ENCODE assay signal across 15 cellular contexts in the genomic region with DNA sequence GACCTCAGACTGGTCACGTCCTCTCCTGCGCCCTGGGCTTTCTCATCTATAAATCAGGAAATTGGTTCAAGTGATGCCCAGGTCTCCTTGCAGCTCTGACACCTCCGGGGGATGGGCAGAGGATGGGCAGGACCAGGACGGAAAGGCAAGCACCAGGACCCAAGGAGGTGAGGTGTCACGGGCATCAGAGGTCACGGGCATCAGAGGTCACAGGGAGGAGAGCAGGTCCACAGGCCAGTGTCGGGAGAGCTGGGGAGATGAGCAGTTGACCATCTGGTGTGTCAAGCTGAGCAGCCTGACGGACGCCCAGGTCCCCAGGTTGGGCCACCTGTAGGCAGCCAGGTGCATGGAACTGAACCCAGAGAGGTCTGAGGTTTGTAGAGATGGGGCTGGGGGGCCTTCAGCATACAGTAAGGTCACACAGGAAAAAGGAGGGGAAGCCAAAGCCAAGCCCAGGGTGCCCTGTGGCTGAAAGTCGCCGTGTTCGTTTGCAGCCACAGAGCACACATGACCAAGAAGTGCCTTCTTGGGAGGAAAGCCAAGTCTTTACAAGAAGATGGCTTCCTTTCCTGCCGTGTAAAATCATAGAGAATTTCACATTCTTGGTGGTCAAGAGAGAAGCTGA.
DNase-seq lines count a peak whose midpoint lies in the region; ATAC-seq and TF ChIP-seq lines count a peak whose summit lies in the region.
"Had no signal": no experiment of that assay in that cellular context is flagged by ENCODE, and none has a peak within 500 bp of the region (broad histone marks: within the 10 kb centered on the region; RNA-seq: fewer than 3 reads in every experiment).

No MANE protein-coding gene starts in this region.

- no peak overlapping the region for H3T11ph ChIP-seq in H9 (ENCODE audit: low read length)

- no peak overlapping the region for H4K5ac ChIP-seq in H9 (ENCODE audit: insufficient read length, low read depth, low read length)

- H3K36me3 Mint-ChIP-seq in T-helper 17 cell (ENCODE audit: low read depth) (peaks cover 2% of the 10 kb centered on the region), H9 (ENCODE audit: insufficient read depth in 1 of 3, low read depth in 3 of 3) (peaks cover 0 to 4% (median 0%) of the 10 kb centered on the region in 3 experiments; a peak in 4 of 7 replicates)

- H2BK15ac ChIP-seq in neuronal stem cell (ENCODE audit: low read length) (no peak overlapping the region), H9 (ENCODE audit: low read depth, low read length) (no peak overlapping the region)

- H3K79me2 ChIP-seq in H9 (ENCODE audit: insufficient read depth, low read length) = no peaks in the 10 kb centered on the region

- no peak overlapping the region for H2AFZ ChIP-seq in neuronal stem cell (ENCODE audit: low read length)
- H2AFZ ChIP-seq in H9 (ENCODE audit: low read length) = no peak overlapping the region

- no peak overlapping the region for H3K27ac ChIP-seq in BLaER1
- no peak overlapping the region for H3K27ac ChIP-seq in BLaER1 treated with 17β-estradiol and CSF1 and Interleukin-3, amounts not matched to agents 10 nM and 100 nM
- no peak overlapping the region for H3K27ac ChIP-seq in neuronal stem cell (replicated peaks; ENCODE audit: low read length)
- no peak overlapping the region for H3K27ac ChIP-seq in H9 (ENCODE audit: insufficient read length, low read depth, low read length)
- H3K27ac ChIP-seq: A549 had no signal

- peak overlapping the region; percentile 47 for H3K23ac ChIP-seq in neuronal stem cell (ENCODE audit: low read depth, low read length, poor library complexity)
- no peak overlapping the region for H3K23ac ChIP-seq in H9 (ENCODE audit: insufficient read length, low read depth, low read length)

- H3K23me2 ChIP-seq in H9 (ENCODE audit: insufficient read length, low read depth, low read length, poor library complexity, severe bottlenecking) = no peaks in the 10 kb centered on the region

- H4K91ac ChIP-seq in neuronal stem cell (ENCODE audit: low read depth, low read length, poor library complexity) (no peak overlapping the region), H9 (ENCODE audit: insufficient read length, low read depth, low read length) (no peak overlapping the region)

- peak overlapping the region; percentile 9 for H2AK5ac ChIP-seq in neuronal stem cell (ENCODE audit: low read depth, low read length)
- no peak overlapping the region for H2AK5ac ChIP-seq in H9 (ENCODE audit: insufficient read length, low read length)

- H3K9me3 ChIP-seq in BLaER1 (no peaks in the 10 kb centered on the region), T-helper 17 cell (ENCODE audit: control insufficient read depth, low read length, poor library complexity, severe bottlenecking) (no peaks in the 10 kb centered on the region), neuronal stem cell (replicated peaks in 1 of 2; ENCODE audit: control insufficient read depth in 2 of 2, insufficient read depth in 1 of 2, low read depth in 1 of 2, low read length in 2 of 2) (no peaks in the 10 kb centered on the region), H9 (ENCODE audit: control insufficient read depth, low read depth, low read length) (no peaks in the 10 kb centered on the region)
- H3K9me3 ChIP-seq in BLaER1 treated with 17β-estradiol and CSF1 and Interleukin-3, amounts not matched to agents 10 nM and 100 nM (replicated peaks in 1 of 11) = no peaks in the 10 kb centered on the region
- H3K9me3 ChIP-seq: A549, BE2C, Caco-2, HAP-1 had no signal

- WGBS in neuronal stem cell (ENCODE audit: extremely low coverage in 2 of 2, insufficient read length in 2 of 2, insufficient replicate concordance in 1 of 2), 2 donors = no CpG with 5 or more reads among the region's 13 CpGs
- no CpG with 5 or more reads among the region's 13 CpGs for WGBS in H9 (ENCODE audit: extremely low coverage, insufficient read length, low lambda C conversion rate)

- no peak overlapping the region for H2BK5ac ChIP-seq in neuronal stem cell (ENCODE audit: low read length)
- no peak overlapping the region for H2BK5ac ChIP-seq in H9 (ENCODE audit: insufficient read length, low read length)

- DNase-seq in T-helper 17 cell = no peak
- DNase-seq in neuronal stem cell (ENCODE audit: low spot score) = no peak
- DNase-seq in H9 = no peak
- DNase-seq in HEK293T (ENCODE audit: extremely low spot score) = no peak
- DNase-seq: BE2C; Caco-2; CD8-positive, alpha-beta memory T cell; DND-41; GDM1; GOT3; HFFc6 had no signal

- H4K20me1 ChIP-seq in BLaER1 (peaks cover 12% of the 10 kb centered on the region; the same call in 1 of the 2 replicates), H9 (ENCODE audit: control insufficient read depth, insufficient read depth, insufficient read length) (no peaks in the 10 kb centered on the region)
- H4K20me1 ChIP-seq in BLaER1 treated with 17β-estradiol and CSF1 and Interleukin-3, amounts not matched to agents 10 nM and 100 nM = peaks cover 0 to 39% (median 0%) of the 10 kb centered on the region in 11 experiments; a peak in 8 of 22 replicates

- H3K4me3 Mint-ChIP-seq in T-helper 17 cell = no peak overlapping the region
- no peak overlapping the region for H3K4me3 Mint-ChIP-seq in H9
- H3K4me3 Mint-ChIP-seq: HFFc6 had no signal

- no peak overlapping the region for H3K9ac ChIP-seq in BLaER1
- H3K9ac ChIP-seq in BLaER1 treated with 17β-estradiol and CSF1 and Interleukin-3, amounts not matched to agents 10 nM and 100 nM = no peak overlapping the region
- H3K9ac ChIP-seq in neuronal stem cell (ENCODE audit: low read depth, low read length, poor library complexity) = no peak overlapping the region
- H3K9ac ChIP-seq in H9 (ENCODE audit: extremely low read depth, insufficient read length, low read length) = no peak overlapping the region

- CTCF ChIA-PET in HEK293T (lab: Yijun Ruan, JAX) = no interaction called here

- H3K4me3 ChIP-seq in BLaER1 (no peak overlapping the region), neuronal stem cell (ENCODE audit: low read length in 2 of 2) (peak overlapping the region in 1 of 2 donors; percentile 19)
- no peak overlapping the region for H3K4me3 ChIP-seq in BLaER1 treated with 17β-estradiol and CSF1 and Interleukin-3, amounts not matched to agents 10 nM and 100 nM
- H3K4me3 ChIP-seq: A549, HAP-1 had no signal

- H3K18ac ChIP-seq in neuronal stem cell (ENCODE audit: low read length) (peak overlapping the region; percentile 62), H9 (ENCODE audit: insufficient read length, low read depth, low read length) (no peak overlapping the region)

- H3K4me1 Mint-ChIP-seq in T-helper 17 cell (peaks cover 7% of the 10 kb centered on the region), H9 (peaks cover 10 to 28% of the 10 kb centered on the region in 2 experiments)

- H3K79me1 ChIP-seq in neuronal stem cell (ENCODE audit: low read depth, low read length) = peaks cover 2% of the 10 kb centered on the region
- no peaks in the 10 kb centered on the region for H3K79me1 ChIP-seq in H9 (ENCODE audit: insufficient read depth, low read depth, low read length, poor library complexity, severe bottlenecking)

- H2BK120ac ChIP-seq in neuronal stem cell (ENCODE audit: low read depth, low read length) = no peak overlapping the region
- H2BK120ac ChIP-seq in H9 (ENCODE audit: low read depth, low read length, poor library complexity, severe bottlenecking) = no peak overlapping the region

- H3K4me2 ChIP-seq in BLaER1 = peak overlapping the region; percentile 34
- peak overlapping the region in 8 of 11 experiments; percentile 11 to 41 (median 26); a peak in 11 of 22 replicates for H3K4me2 ChIP-seq in BLaER1 treated with 17β-estradiol and CSF1 and Interleukin-3, amounts not matched to agents 10 nM and 100 nM
- no peak overlapping the region for H3K4me2 ChIP-seq in neuronal stem cell (ENCODE audit: insufficient read depth, low read length, poor library complexity, severe bottlenecking)
- H3K4me2 ChIP-seq in H9 (ENCODE audit: insufficient read depth, insufficient read length, low read length) = no peak overlapping the region
- H3K4me2 ChIP-seq: A549 had no signal

- H3K4ac ChIP-seq in neuronal stem cell (ENCODE audit: low read length) = no peak overlapping the region
- H3K4ac ChIP-seq in H9 (ENCODE audit: low read depth, low read length) = no peak overlapping the region

- H3K36me3 ChIP-seq in BLaER1 (no peaks in the 10 kb centered on the region), neuronal stem cell (replicated peaks in 1 of 2; ENCODE audit: control insufficient read depth in 2 of 2, insufficient read depth in 2 of 2, low read length in 2 of 2) (peaks cover 0 to 11% of the 10 kb centered on the region in 2 donors)
- H3K36me3 ChIP-seq in BLaER1 treated with 17β-estradiol and CSF1 and Interleukin-3, amounts not matched to agents 10 nM and 100 nM = no peaks in the 10 kb centered on the region
- H3K36me3 ChIP-seq: BE2C, HAP-1 had no signal

- H3K9me3 Mint-ChIP-seq in H9 = no peaks in the 10 kb centered on the region; a peak in 1 of 5 replicates
- H3K9me3 Mint-ChIP-seq: HFFc6 had no signal

- H3K14ac ChIP-seq in neuronal stem cell (ENCODE audit: low read length) (no peak overlapping the region), H9 (ENCODE audit: insufficient read depth, low read length) (no peak overlapping the region)

- no peak overlapping the region for H4K8ac ChIP-seq in neuronal stem cell (ENCODE audit: low read depth, low read length)
- H4K8ac ChIP-seq in H9 (replicated peaks; ENCODE audit: insufficient read length, low read depth, low read length) = no peak overlapping the region

- H3K27me3 ChIP-seq in BLaER1 = no peaks in the 10 kb centered on the region
- H3K27me3 ChIP-seq in BLaER1 treated with 17β-estradiol and CSF1 and Interleukin-3, amounts not matched to agents 10 nM and 100 nM = peaks cover 0 to 7% (median 0%) of the 10 kb centered on the region in 11 experiments; a peak in 2 of 22 replicates
- no peaks in the 10 kb centered on the region for H3K27me3 ChIP-seq in neuronal stem cell (ENCODE audit: control insufficient read depth in 3 of 3, insufficient read depth in 3 of 3, low read depth in 1 of 3, low read length in 3 of 3)
- H3K27me3 ChIP-seq in H9 (ENCODE audit: insufficient read depth, low read length) = no peaks in the 10 kb centered on the region
- H3K27me3 ChIP-seq: BE2C had no signal

- H2BK12ac ChIP-seq in neuronal stem cell (ENCODE audit: low read length) (no peak overlapping the region), H9 (ENCODE audit: insufficient read length, low read depth, low read length) (no peak overlapping the region)

- H2BK20ac ChIP-seq in H9 (ENCODE audit: low read depth, low read length, poor library complexity, severe bottlenecking) = no peak overlapping the region

- POLR2A ChIA-PET in HEK293T (lab: Yijun Ruan, JAX) = no interaction called here

- H3K56ac ChIP-seq in H9 (ENCODE audit: insufficient read length, low read depth, low read length) = no peak overlapping the region

- ATAC-seq in T-helper 17 cell = no peak
- ATAC-seq: A549 had no signal

- TF ChIP-seq CTCF in H9 (conservative IDR thresholded peaks at IDR 0.05) = no peak

- peak overlapping the region; percentile 57 for H3K27ac Mint-ChIP-seq in T-helper 17 cell
- H3K27ac Mint-ChIP-seq in H9 = no peak overlapping the region
- H3K27ac Mint-ChIP-seq: HFFc6 had no signal

- H3K27me3 Mint-ChIP-seq in T-helper 17 cell (no peaks in the 10 kb centered on the region), H9 (ENCODE audit: low read depth) (peaks cover 5% of the 10 kb centered on the region)
- H3K27me3 Mint-ChIP-seq: CD8-positive, alpha-beta memory T cell had no signal

- H3K4me1 ChIP-seq in BLaER1 = peaks cover 68% of the 10 kb centered on the region
- H3K4me1 ChIP-seq in BLaER1 treated with 17β-estradiol and CSF1 and Interleukin-3, amounts not matched to agents 10 nM and 100 nM = peaks cover 23 to 68% (median 55%) of the 10 kb centered on the region in 10 experiments
- peaks cover 16 to 18% of the 10 kb centered on the region in 2 donors for H3K4me1 ChIP-seq in neuronal stem cell (ENCODE audit: control insufficient read depth in 2 of 2, insufficient read depth in 1 of 2, low read depth in 1 of 2, low read length in 2 of 2)
- no peaks in the 10 kb centered on the region for H3K4me1 ChIP-seq in H9 (ENCODE audit: insufficient read depth, low read length)
- H3K4me1 ChIP-seq: A549, Caco-2, HAP-1 had no signal

Comparison
In these comparisons a context has a peak if more than half of its experiments do, and no peak if none do; other contexts are left out.
1. H3K4me2 ChIP-seq: peak in BLaER1 (single experiment) and BLaER1 treated with 17β-estradiol and CSF1 and Interleukin-3, amounts not matched to agents 10 nM and 100 nM (8 of 11); none in neuronal stem cell (single experiment) and H9 (single experiment).